In the genomic region with DNA sequence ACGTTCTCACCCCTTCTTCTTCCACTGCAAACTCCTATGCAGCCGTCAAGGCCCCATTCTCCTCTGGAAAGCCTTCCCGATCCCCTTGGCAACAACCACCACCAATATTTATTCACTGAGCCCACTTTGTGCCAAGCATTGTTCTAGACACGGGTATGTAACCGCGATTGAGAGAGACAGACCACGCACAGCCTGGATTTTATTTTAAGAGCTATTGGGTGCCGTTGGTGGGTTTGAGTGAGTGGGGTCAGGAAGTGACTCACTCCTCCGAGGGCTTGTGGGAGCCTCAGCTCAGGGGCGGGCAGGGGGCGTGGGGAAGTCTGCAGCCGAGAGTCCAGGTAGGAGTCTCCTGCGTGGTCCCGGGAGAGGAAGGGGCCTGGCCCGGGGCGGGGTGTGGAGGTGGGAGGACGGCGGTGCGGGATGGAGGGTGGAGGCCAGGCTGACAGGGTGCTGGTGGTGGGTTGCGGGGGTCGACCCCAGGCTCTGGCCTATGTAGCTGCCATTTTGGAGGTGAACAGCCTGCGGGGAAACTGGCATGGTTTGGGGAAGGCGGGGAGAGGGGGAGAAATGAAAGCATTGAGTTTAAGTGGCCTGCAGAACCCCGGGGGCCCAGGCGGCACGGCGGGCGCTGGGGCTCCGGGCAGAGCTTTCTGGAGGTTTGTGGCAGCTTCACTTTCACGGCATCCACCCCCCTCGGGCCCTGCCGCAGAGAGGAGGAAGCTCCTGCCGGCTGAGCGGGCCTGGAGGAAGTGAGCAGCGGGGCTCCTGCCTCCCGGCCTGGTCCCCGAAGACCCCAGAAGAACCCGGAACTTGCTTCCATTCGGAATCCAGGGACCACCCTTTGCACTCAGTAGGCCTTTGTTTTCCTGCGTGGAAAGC, we compare ENCODE assay signal across 8 cellular contexts. TPM values are rescaled to one million over a fixed set of nuclear protein-coding genes. Genes with fewer than 3 reads are reported as not detected.
A peak's percentile ranks its signal among the peaks of the same experiment; 100 is the strongest.
DNase-seq lines count a peak whose midpoint lies in the region; ATAC-seq and TF ChIP-seq lines count a peak whose summit lies in the region.

No MANE protein-coding gene starts in this region.

- TF ChIP-seq EP300 in upper lobe of left lung (IDR thresholded peaks at IDR 0.05): no peak

- peak in 1 of 4 donors; percentile 25 for TF ChIP-seq POLR2A in upper lobe of left lung (IDR thresholded peaks at IDR 0.05)

- peak overlapping the region; percentile 84 to 86 (median 86) for H3K4me3 Mint-ChIP-seq in T-cell
- peak overlapping the region; percentile 97 for H3K4me3 Mint-ChIP-seq in activated naive CD8-positive, alpha-beta T cell treated with anti-CD3 and anti-CD28 coated beads for 36 hours
- H3K4me3 Mint-ChIP-seq in natural killer cell treated with Interleukin-12 subunit alpha and Interleukin-12 subunit beta and Interleukin-15 and Interleukin-18, amount 100 ng/mL, for 72 hours: peak overlapping the region; percentile 88
- no peak overlapping the region for H3K4me3 Mint-ChIP-seq in endothelial cell (ENCODE audit: unreplicated experiment)

- ATAC-seq in GM18907 (IDR thresholded peaks at IDR 0.05; ENCODE audit: unreplicated experiment) (peak; percentile 40), T-cell (replicated peaks in 1 of 4) (peak; percentile 73 to 82 (median 78)), upper lobe of left lung (ENCODE audit: low FRiP score in 2 of 2) (peak; percentile 45 to 73)
- ATAC-seq in natural killer cell treated with Interleukin-12 subunit alpha and Interleukin-12 subunit beta and Interleukin-15 and Interleukin-18, amount 100 ng/mL, for 72 hours: peak; percentile 73 to 81

- peak; percentile 36 to 73 (median 52) for DNase-seq in T-cell
- DNase-seq in activated naive CD8-positive, alpha-beta T cell treated with anti-CD3 and anti-CD28 coated beads for 36 hours: peak; percentile 69
- DNase-seq in natural killer cell treated with Interleukin-12 subunit alpha and Interleukin-12 subunit beta and Interleukin-15 and Interleukin-18, amount 100 ng/mL, for 72 hours (ENCODE audit: low spot score): peak; percentile 69
- DNase-seq in upper lobe of left lung: peak; percentile 50 to 86
- no peak for DNase-seq in endothelial cell (ENCODE audit: low spot score)
- DNase-seq in HEK293T (ENCODE audit: extremely low spot score): no peak
- no peak for DNase-seq in GM03348 (ENCODE audit: low spot score)

- CTCF ChIA-PET in T-cell (lab: Charles Lee) (interaction anchor here in 1 of 2 donors (1.1 to 1.6 kb wide), 2 partner anchors 187 to 188 kb away, joined by 3 to 12 read pairs; no protein-coding TSS in a partner anchor), HEK293T (lab: Yijun Ruan, JAX) (no interaction called here)

- H3K4me1 Mint-ChIP-seq in T-cell (peaks cover 26 to 35% (median 34%) of the 10 kb centered on the region in 3 donors), endothelial cell (ENCODE audit: unreplicated experiment) (peaks cover 4% of the 10 kb centered on the region)
- H3K4me1 Mint-ChIP-seq in activated naive CD8-positive, alpha-beta T cell treated with anti-CD3 and anti-CD28 coated beads for 36 hours: peaks cover 27% of the 10 kb centered on the region
- H3K4me1 Mint-ChIP-seq in natural killer cell treated with Interleukin-12 subunit alpha and Interleukin-12 subunit beta and Interleukin-15 and Interleukin-18, amount 100 ng/mL, for 72 hours (ENCODE audit: low read depth in 2 of 2): peaks cover 21 to 25% of the 10 kb centered on the region in 2 donors

- H3K9me3 Mint-ChIP-seq in T-cell: no peaks in the 10 kb centered on the region
- H3K9me3 Mint-ChIP-seq in activated naive CD8-positive, alpha-beta T cell treated with anti-CD3 and anti-CD28 coated beads for 36 hours: no peaks in the 10 kb centered on the region
- no peaks in the 10 kb centered on the region for H3K9me3 Mint-ChIP-seq in natural killer cell treated with Interleukin-12 subunit alpha and Interleukin-12 subunit beta and Interleukin-15 and Interleukin-18, amount 100 ng/mL, for 72 hours
- no peaks in the 10 kb centered on the region for H3K9me3 Mint-ChIP-seq in endothelial cell (ENCODE audit: unreplicated experiment)

- H3K27ac Mint-ChIP-seq in T-cell: peak overlapping the region; percentile 95 to 96
- H3K27ac Mint-ChIP-seq in activated naive CD8-positive, alpha-beta T cell treated with anti-CD3 and anti-CD28 coated beads for 36 hours: peak overlapping the region; percentile 92
- H3K27ac Mint-ChIP-seq in natural killer cell treated with Interleukin-12 subunit alpha and Interleukin-12 subunit beta and Interleukin-15 and Interleukin-18, amount 100 ng/mL, for 72 hours: peak overlapping the region; percentile 78 to 88
- H3K27ac Mint-ChIP-seq in endothelial cell (ENCODE audit: unreplicated experiment): no peak overlapping the region

- H3K9me3 ChIP-seq in upper lobe of left lung: no peaks in the 10 kb centered on the region

- H3K27ac ChIP-seq in upper lobe of left lung: peak overlapping the region; percentile 78 to 89 (median 83)

- POLR2A ChIA-PET in T-cell (lab: Charles Lee): interaction anchor here (0.5 to 0.6 kb wide), 3 partner anchors 157 to 230 kb away, joined by 3 to 7 read pairs (median 4); partner anchors contain the start of gene PARVB (in 1 of the 2)
- POLR2A ChIA-PET in HEK293T (lab: Yijun Ruan, JAX): interaction anchor here (1.0 kb wide), 1 partner anchor 11 kb away, joined by 4 read pairs; no protein-coding TSS in a partner anchor

- TF ChIP-seq CTCF in upper lobe of left lung (IDR thresholded peaks at IDR 0.05): no peak
- no peak for TF ChIP-seq CTCF in endothelial cell (IDR thresholded peaks at IDR 0.05; ENCODE audit: unreplicated experiment)

- H3K4me3 ChIP-seq in upper lobe of left lung: peak overlapping the region in 3 of 4 donors; percentile 30 to 45 (median 45)

- peaks cover 6% of the 10 kb centered on the region for H3K36me3 Mint-ChIP-seq in T-cell
- H3K36me3 Mint-ChIP-seq in activated naive CD8-positive, alpha-beta T cell treated with anti-CD3 and anti-CD28 coated beads for 36 hours: peaks cover 13% of the 10 kb centered on the region
- no peaks in the 10 kb centered on the region for H3K36me3 Mint-ChIP-seq in natural killer cell treated with Interleukin-12 subunit alpha and Interleukin-12 subunit beta and Interleukin-15 and Interleukin-18, amount 100 ng/mL, for 72 hours
- no peaks in the 10 kb centered on the region for H3K36me3 Mint-ChIP-seq in endothelial cell (ENCODE audit: low read depth, unreplicated experiment)

- H3K27me3 ChIP-seq in upper lobe of left lung: no peaks in the 10 kb centered on the region

- H3K4me1 ChIP-seq in upper lobe of left lung: peaks cover 0 to 18% (median 3%) of the 10 kb centered on the region in 4 donors

- WGBS in upper lobe of left lung, 2 donors: 41 to 58% methylated on average over 25 to 36 of the region's 40 CpGs

- H3K27me3 Mint-ChIP-seq in T-cell: no peaks in the 10 kb centered on the region
- H3K27me3 Mint-ChIP-seq in activated naive CD8-positive, alpha-beta T cell treated with anti-CD3 and anti-CD28 coated beads for 36 hours: no peaks in the 10 kb centered on the region
- H3K27me3 Mint-ChIP-seq in natural killer cell treated with Interleukin-12 subunit alpha and Interleukin-12 subunit beta and Interleukin-15 and Interleukin-18, amount 100 ng/mL, for 72 hours: no peaks in the 10 kb centered on the region
- H3K27me3 Mint-ChIP-seq in endothelial cell (ENCODE audit: unreplicated experiment): peaks cover 4% of the 10 kb centered on the region

- H3K36me3 ChIP-seq in upper lobe of left lung: no peaks in the 10 kb centered on the region

TF ChIP-seq in HEK293T, 16 proteins besides CTCF, POLR2A, EP300 and RAD21:
- TF ChIP-seq FOXM1 (IDR thresholded peaks at IDR 0.05; ENCODE audit: borderline replicate concordance): no peak
- no peak for TF ChIP-seq TARDBP (IDR thresholded peaks at IDR 0.05)
- no peak for TF ChIP-seq FOXA1 (IDR thresholded peaks at IDR 0.05)
- no peak for TF ChIP-seq HDGF (IDR thresholded peaks at IDR 0.05; ENCODE audit: borderline replicate concordance)
- TF ChIP-seq CTBP1 (IDR thresholded peaks at IDR 0.05; ENCODE audit: borderline replicate concordance): no peak
- TF ChIP-seq BHLHE40 (IDR thresholded peaks at IDR 0.05; ENCODE audit: borderline replicate concordance): no peak
- no peak for TF ChIP-seq SUZ12 (IDR thresholded peaks at IDR 0.05)
- TF ChIP-seq SP1 (IDR thresholded peaks at IDR 0.05): no peak
- TF ChIP-seq FOXK2 (IDR thresholded peaks at IDR 0.05): no peak
- no peak for TF ChIP-seq NFRKB (IDR thresholded peaks at IDR 0.05)
- TF ChIP-seq ARNT (IDR thresholded peaks at IDR 0.05): no peak
- TF ChIP-seq, protein P1, sequence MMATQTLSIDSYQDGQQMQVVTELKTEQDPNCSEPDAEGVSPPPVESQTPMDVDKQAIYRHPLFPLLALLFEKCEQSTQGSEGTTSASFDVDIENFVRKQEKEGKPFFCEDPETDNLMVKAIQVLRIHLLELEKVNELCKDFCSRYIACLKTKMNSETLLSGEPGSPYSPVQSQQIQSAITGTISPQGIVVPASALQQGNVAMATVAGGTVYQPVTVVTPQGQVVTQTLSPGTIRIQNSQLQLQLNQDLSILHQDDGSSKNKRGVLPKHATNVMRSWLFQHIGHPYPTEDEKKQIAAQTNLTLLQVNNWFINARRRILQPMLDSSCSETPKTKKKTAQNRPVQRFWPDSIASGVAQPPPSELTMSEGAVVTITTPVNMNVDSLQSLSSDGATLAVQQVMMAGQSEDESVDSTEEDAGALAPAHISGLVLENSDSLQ (IDR thresholded peaks at IDR 0.05): no peak
- no peak for TF ChIP-seq ELF4 (IDR thresholded peaks at IDR 0.05)
- no peak for TF ChIP-seq L3MBTL2 (conservative IDR thresholded peaks at IDR 0.05)
- no peak for TF ChIP-seq LEF1 (IDR thresholded peaks at IDR 0.05; ENCODE audit: borderline replicate concordance)
- TF ChIP-seq ZNF384 (IDR thresholded peaks at IDR 0.05): no peak

RNA-seq across cellular contexts. Expression of gene PARVG, which starts 0.5 kb away (rescaled TPM):
- total RNA-seq in T-cell: 100 to 1,000 TPM; 153 to 236 (median 197) TPM
- 10 to 100 TPM; 68.7 to 72.9 TPM for total RNA-seq in activated naive CD8-positive, alpha-beta T cell treated with anti-CD3 and anti-CD28 coated beads for 36 hours
- total RNA-seq in natural killer cell treated with Interleukin-12 subunit alpha and Interleukin-12 subunit beta and Interleukin-15 and Interleukin-18, amount 100 ng/mL, for 72 hours: 10 to 100 TPM; 64.6 to 85.8 TPM
- 100 to 1,000 TPM in 2 of 6 donors, 10 to 100 TPM in 4; 42.4 to 315 (median 82.4) TPM for total RNA-seq in upper lobe of left lung
- 0.90 TPM for total RNA-seq in endothelial cell (ENCODE audit: unreplicated experiment)

Comparison
In these comparisons a context has a peak if more than half of its experiments do, and no peak if none do; other contexts are left out.
1. DNase-seq: peak in T-cell (34 of 34), activated naive CD8-positive, alpha-beta T cell treated with anti-CD3 and anti-CD28 coated beads for 36 hours (single experiment), natural killer cell treated with Interleukin-12 subunit alpha and Interleukin-12 subunit beta and Interleukin-15 and Interleukin-18, amount 100 ng/mL, for 72 hours (single experiment) and upper lobe of left lung (2 of 2); none in endothelial cell (single experiment), HEK293T (single experiment) and GM03348 (single experiment).
2. RNA of gene PARVG, which starts 0.5 kb away (total RNA-seq): 153 to 236 TPM in T-cell, 42.4 to 315 TPM in upper lobe of left lung, 64.6 to 85.8 TPM in natural killer cell treated with Interleukin-12 subunit alpha and Interleukin-12 subunit beta and Interleukin-15 and Interleukin-18, amount 100 ng/mL, for 72 hours and 68.7 to 72.9 TPM in activated naive CD8-positive, alpha-beta T cell treated with anti-CD3 and anti-CD28 coated beads for 36 hours; 0.90 TPM in endothelial cell (single experiment); every median in the first group is over 10 times any median in the second.
3. Peak in every context shown above with its lines, with median percentiles within 50 percentile points of each other: ATAC-seq.